ENCODE assay signal across 12 cellular contexts in genomic region chr4:165580379-165580905, GRCh38.
DNase-seq lines count a peak whose midpoint lies in the region; ATAC-seq and TF ChIP-seq lines count a peak whose summit lies in the region.
"Had no signal": no experiment of that assay in that cellular context is flagged by ENCODE, and none has a peak within 500 bp of the region (broad histone marks: within the 10 kb centered on the region; RNA-seq: fewer than 3 reads in every experiment).

No MANE protein-coding gene starts in this region.

- no peaks in the 10 kb centered on the region for H3K27me3 ChIP-seq in cardiac muscle cell
- H3K27me3 ChIP-seq: colonic mucosa, testis had no signal

- peak; percentile 73 for ATAC-seq in activated CD4-positive, alpha-beta T cell treated with anti-CD3 and anti-CD28 coated beads for 36 hours
- ATAC-seq in activated T-helper 17 cell treated with anti-CD3 and anti-CD28 coated beads, Interleukin-2, amount 50 U/mL, for 72 hours (replicated peaks) = peak; percentile 79
- ATAC-seq in stimulated activated effector memory CD8-positive, alpha-beta T cell treated with anti-CD3 and anti-CD28 coated beads, Interleukin-12 subunit alpha, Interleukin-12 subunit beta, amount 100 ng/mL, for 72 hours = peak; percentile 67
- ATAC-seq in HG02610 (IDR thresholded peaks at IDR 0.05; ENCODE audit: unreplicated experiment) (no peak), GM21529 (IDR thresholded peaks at IDR 0.05; ENCODE audit: unreplicated experiment) (no peak)

- H3K9me3 ChIP-seq in cardiac muscle cell (ENCODE audit: low read depth) = no peaks in the 10 kb centered on the region
- H3K9me3 ChIP-seq: colonic mucosa, testis had no signal

- no peaks in the 10 kb centered on the region for H3K36me3 Mint-ChIP-seq in activated CD4-positive, alpha-beta T cell treated with anti-CD3 and anti-CD28 coated beads for 36 hours (ENCODE audit: low read depth)
- H3K36me3 Mint-ChIP-seq in activated T-helper 17 cell treated with anti-CD3 and anti-CD28 coated beads, Interleukin-2, amount 50 U/mL, for 72 hours (ENCODE audit: low read depth) = no peaks in the 10 kb centered on the region
- no peaks in the 10 kb centered on the region for H3K36me3 Mint-ChIP-seq in stimulated activated effector memory CD8-positive, alpha-beta T cell treated with anti-CD3 and anti-CD28 coated beads, Interleukin-12 subunit alpha, Interleukin-12 subunit beta, amount 100 ng/mL, for 72 hours

- no peak overlapping the region for H3K27ac Mint-ChIP-seq in activated CD4-positive, alpha-beta T cell treated with anti-CD3 and anti-CD28 coated beads for 36 hours
- no peak overlapping the region for H3K27ac Mint-ChIP-seq in activated T-helper 17 cell treated with anti-CD3 and anti-CD28 coated beads, Interleukin-2, amount 50 U/mL, for 72 hours
- H3K27ac Mint-ChIP-seq in stimulated activated effector memory CD8-positive, alpha-beta T cell treated with anti-CD3 and anti-CD28 coated beads, Interleukin-12 subunit alpha, Interleukin-12 subunit beta, amount 100 ng/mL, for 72 hours = no peak overlapping the region

- H3K36me3 ChIP-seq in cardiac muscle cell = no peaks in the 10 kb centered on the region
- H3K36me3 ChIP-seq: colonic mucosa had no signal

- peaks cover 16% of the 10 kb centered on the region for H3K4me1 ChIP-seq in cardiac muscle cell (ENCODE audit: low read depth)
- H3K4me1 ChIP-seq: colonic mucosa, testis had no signal

- intact Hi-C loops in activated CD4-positive, alpha-beta T cell treated with anti-CD3 and anti-CD28 coated beads for 36 hours (cut with DNase I, micrococcal nuclease) = no loop called here

- H3K4me1 Mint-ChIP-seq in activated CD4-positive, alpha-beta T cell treated with anti-CD3 and anti-CD28 coated beads for 36 hours = no peaks in the 10 kb centered on the region
- H3K4me1 Mint-ChIP-seq in activated T-helper 17 cell treated with anti-CD3 and anti-CD28 coated beads, Interleukin-2, amount 50 U/mL, for 72 hours = peaks cover 6% of the 10 kb centered on the region
- H3K4me1 Mint-ChIP-seq in stimulated activated effector memory CD8-positive, alpha-beta T cell treated with anti-CD3 and anti-CD28 coated beads, Interleukin-12 subunit alpha, Interleukin-12 subunit beta, amount 100 ng/mL, for 72 hours = no peaks in the 10 kb centered on the region

- POLR2A ChIA-PET in activated CD4-positive, alpha-beta T cell treated with anti-CD3 and anti-CD28 coated beads for 36 hours (lab: Charles Lee) = no interaction called here

- CTCF ChIA-PET in activated CD4-positive, alpha-beta T cell treated with anti-CD3 and anti-CD28 coated beads for 36 hours (lab: Charles Lee) = no interaction called here

- peak overlapping the region; percentile 68 for H3K27ac ChIP-seq in cardiac muscle cell
- H3K27ac ChIP-seq: colonic mucosa, testis had no signal

- no peak for DNase-seq in activated CD4-positive, alpha-beta T cell treated with anti-CD3 and anti-CD28 coated beads for 36 hours
- no peak for DNase-seq in activated CD4-positive, alpha-beta T cell treated with anti-CD3 and anti-CD28 coated beads for 4 hours
- DNase-seq in cardiac muscle cell (ENCODE audit: low read depth in 1 of 2, low spot score in 1 of 2) (peak; percentile 42 to 90), NCI-H2029 (lab: John Stamatoyannopoulos, UW) (no peak)
- DNase-seq in stimulated activated effector memory CD8-positive, alpha-beta T cell treated with anti-CD3 and anti-CD28 coated beads, Interleukin-12 subunit alpha, Interleukin-12 subunit beta, amount 100 ng/mL, for 72 hours (ENCODE audit: low spot score in 2 of 2) = no peak
- DNase-seq: activated CD4-positive, alpha-beta T cell treated with anti-CD3 and anti-CD28 coated beads, Interleukin-2, amount 50 U/mL, for 4 hours; AML-193; colonic mucosa; testis had no signal

- H3K4me3 Mint-ChIP-seq in activated CD4-positive, alpha-beta T cell treated with anti-CD3 and anti-CD28 coated beads for 36 hours = no peak overlapping the region
- no peak overlapping the region for H3K4me3 Mint-ChIP-seq in activated T-helper 17 cell treated with anti-CD3 and anti-CD28 coated beads, Interleukin-2, amount 50 U/mL, for 72 hours
- no peak overlapping the region for H3K4me3 Mint-ChIP-seq in stimulated activated effector memory CD8-positive, alpha-beta T cell treated with anti-CD3 and anti-CD28 coated beads, Interleukin-12 subunit alpha, Interleukin-12 subunit beta, amount 100 ng/mL, for 72 hours

- H3K9me3 Mint-ChIP-seq in activated CD4-positive, alpha-beta T cell treated with anti-CD3 and anti-CD28 coated beads for 36 hours (ENCODE audit: low read depth) = no peaks in the 10 kb centered on the region
- H3K9me3 Mint-ChIP-seq in activated T-helper 17 cell treated with anti-CD3 and anti-CD28 coated beads, Interleukin-2, amount 50 U/mL, for 72 hours = no peaks in the 10 kb centered on the region
- peaks cover 3% of the 10 kb centered on the region for H3K9me3 Mint-ChIP-seq in stimulated activated effector memory CD8-positive, alpha-beta T cell treated with anti-CD3 and anti-CD28 coated beads, Interleukin-12 subunit alpha, Interleukin-12 subunit beta, amount 100 ng/mL, for 72 hours

- no peaks in the 10 kb centered on the region for H3K27me3 Mint-ChIP-seq in activated CD4-positive, alpha-beta T cell treated with anti-CD3 and anti-CD28 coated beads for 36 hours
- H3K27me3 Mint-ChIP-seq in activated T-helper 17 cell treated with anti-CD3 and anti-CD28 coated beads, Interleukin-2, amount 50 U/mL, for 72 hours = peaks cover 12% of the 10 kb centered on the region

- TF ChIP-seq CTCF in cardiac muscle cell (IDR thresholded peaks at IDR 0.05; ENCODE audit: low read depth, low read length) = no peak

- H3K4me3 ChIP-seq in cardiac muscle cell = no peak overlapping the region
- H3K4me3 ChIP-seq: colonic mucosa, testis had no signal

Comparison
In these comparisons a context has a peak if more than half of its experiments do, and no peak if none do; other contexts are left out.
1. ATAC-seq: peak in activated CD4-positive, alpha-beta T cell treated with anti-CD3 and anti-CD28 coated beads for 36 hours (single experiment), activated T-helper 17 cell treated with anti-CD3 and anti-CD28 coated beads, Interleukin-2, amount 50 U/mL, for 72 hours (single experiment) and stimulated activated effector memory CD8-positive, alpha-beta T cell treated with anti-CD3 and anti-CD28 coated beads, Interleukin-12 subunit alpha, Interleukin-12 subunit beta, amount 100 ng/mL, for 72 hours (single experiment); none in HG02610 (single experiment) and GM21529 (single experiment).
2. DNase-seq: peak in cardiac muscle cell (2 of 2); none in activated CD4-positive, alpha-beta T cell treated with anti-CD3 and anti-CD28 coated beads for 36 hours (single experiment), activated CD4-positive, alpha-beta T cell treated with anti-CD3 and anti-CD28 coated beads for 4 hours (0 of 2), stimulated activated effector memory CD8-positive, alpha-beta T cell treated with anti-CD3 and anti-CD28 coated beads, Interleukin-12 subunit alpha, Interleukin-12 subunit beta, amount 100 ng/mL, for 72 hours (0 of 2) and NCI-H2029 (single experiment).